Comparison of ENCODE assay signal across 25 cellular contexts in genomic region chr17:82780195-82780594, GRCh38. TPM values are rescaled to one million over a fixed set of nuclear protein-coding genes. Genes with fewer than 3 reads are reported as not detected.
"Had no signal": no experiment of that assay in that cellular context is flagged by ENCODE, and none has a peak within 500 bp of the region (broad histone marks: within the 10 kb centered on the region; RNA-seq: fewer than 3 reads in every experiment).

No MANE protein-coding gene starts in this region.

- H3K4me1 ChIP-seq: foreskin keratinocyte had no signal

- H2AFZ ChIP-seq: hepatocyte had no signal

- H3K79me2 ChIP-seq: hepatocyte had no signal

- H3K4me3 ChIP-seq: hepatocyte, left ventricle myocardium inferior, sigmoid colon, thyroid gland had no signal

- H3K4me2 ChIP-seq: hepatocyte had no signal

- H3K9me3 ChIP-seq: left ventricle myocardium inferior, sigmoid colon, thyroid gland had no signal

- ATAC-seq: activated CD8-positive, alpha-beta T cell treated with anti-CD3 and anti-CD28 coated beads, Interleukin-2, amount 10 ng/mL, durations not matched to agents 7 days and 5 days; foreskin keratinocyte; stimulated activated naive CD8-positive, alpha-beta T cell treated with anti-CD3 and anti-CD28 coated beads, Interleukin-15, Interleukin-2, amounts not matched to agents 100 U/mL and 50 U/mL, for 24 hours had no signal

- DNase-seq: activated CD4-positive, alpha-beta T cell treated with anti-CD3 and anti-CD28 coated beads, Interleukin-2, amount 50 U/mL, for 1 hour; activated CD4-positive, CD25-positive, alpha-beta regulatory T cell treated with anti-CD3 and anti-CD28 coated beads, Interleukin-2, amount 50 U/mL, for 72 hours; activated CD8-positive, alpha-beta T cell treated with anti-CD3 and anti-CD28 coated beads, Interleukin-2, amount 10 ng/mL, durations not matched to agents 7 days and 5 days; activated gamma-delta T cell treated with Interleukin-2 at 50 U/mL for 16 hours; anterior cingulate cortex; caudate nucleus; dermis blood vessel endothelial cell; effector CD8-positive, alpha-beta T cell; erythroblast; foreskin keratinocyte; immature natural killer cell; left ventricle myocardium inferior; occipital lobe; sigmoid colon; stimulated activated CD4-positive, alpha-beta T cell treated with anti-CD3 and anti-CD28 coated beads, Interleukin-4, amount 100 ng/mL, for 24 hours; stimulated activated naive CD8-positive, alpha-beta T cell treated with anti-CD3 and anti-CD28 coated beads, Interleukin-15, Interleukin-2, amounts not matched to agents 100 U/mL and 50 U/mL, for 24 hours; substantia nigra; thyroid gland had no signal

- H3K27ac ChIP-seq: foreskin keratinocyte, hepatocyte, left ventricle myocardium inferior, sigmoid colon, thyroid gland, VCaP had no signal

- H3K27me3 ChIP-seq: foreskin keratinocyte, hepatocyte, sigmoid colon, thyroid gland had no signal

RNA-seq across cellular contexts. Expression of gene ZNF750, which starts 59.6 kb away (rescaled TPM):
- total RNA-seq: activated CD8-positive, alpha-beta T cell treated with anti-CD3 and anti-CD28 coated beads, Interleukin-2, amount 10 ng/mL, durations not matched to agents 7 days and 5 days; activated T-helper 1 cell treated with anti-CD3 and anti-CD28 coated beads, Interleukin-12 subunit alpha, Interleukin-12 subunit beta, Interleukin-2, Interleukin-4 antibody, amounts not matched to agents 30 ng/mL and 10 ng/mL and 1 ng/mL, durations not matched to agents 14 hours and 24 hours and 36 hours; dermis blood vessel endothelial cell; left ventricle myocardium inferior; occipital lobe; posterior vena cava; renal cortical epithelial cell; sigmoid colon; T-helper 2 cell treated with Interferon-gamma antibody and Interleukin-4, amounts not matched to agents 100 ng/mL and 5 ng/mL, for 36 hours had no signal
- polyA plus RNA-seq: neural cell had no signal
